2 cellular contexts compared by ENCODE assay signal in genomic region chr18:50528806-50529205, GRCh38.
TF ChIP-seq lines count a peak whose summit lies in the region.

No MANE protein-coding gene starts in this region.

TF ChIP-seq in liver, 16 proteins besides CTCF, POLR2A, EP300 and RAD21:
- TF ChIP-seq TAF1 (conservative IDR thresholded peaks at IDR 0.05) (no peak), ZBTB33 (IDR thresholded peaks at IDR 0.05) (no peak), YY1 (IDR thresholded peaks at IDR 0.05) (no peak)

TF ChIP-seq in HepG2, 621 proteins besides CTCF, POLR2A, EP300 and RAD21 (continued from another document):
- no peak for TF ChIP-seq GPBP1L1 (CRISPR knock-in tag; IDR thresholded peaks at IDR 0.05)
